8 cellular contexts compared by ENCODE assay signal in genomic region chr6:4135665-4136353, GRCh38. TPM values are rescaled to one million over a fixed set of nuclear protein-coding genes. Genes with fewer than 3 reads are reported as not detected.
DNase-seq lines count a peak whose midpoint lies in the region; ATAC-seq and TF ChIP-seq lines count a peak whose summit lies in the region.

No MANE protein-coding gene starts in this region.

- peak overlapping the region; percentile 99 for H3K4me2 ChIP-seq in PC-3 (ENCODE audit: low read length)

- peaks cover 6% of the 10 kb centered on the region for H3K9me3 Mint-ChIP-seq in activated T-cell treated with anti-CD3 and anti-CD28 coated beads, Interleukin-2, amount 50 U/mL, for 4 hours

- H3K36me3 Mint-ChIP-seq in activated T-cell treated with anti-CD3 and anti-CD28 coated beads, Interleukin-2, amount 50 U/mL, for 4 hours (ENCODE audit: insufficient read depth), result peaks cover 24% of the 10 kb centered on the region

- H3K9me3 ChIP-seq in PC-3 (ENCODE audit: low read length) (no peaks in the 10 kb centered on the region), esophagus (ENCODE audit: control insufficient read depth in 2 of 2, insufficient read depth in 1 of 2, low read depth in 1 of 2, low read length in 1 of 2) (no peaks in the 10 kb centered on the region), mucosa of stomach (ENCODE audit: control insufficient read depth, low read length) (no peaks in the 10 kb centered on the region)

- ATAC-seq in GM21619 (IDR thresholded peaks at IDR 0.05; ENCODE audit: unreplicated experiment) (peak; percentile 57), PC-3 (peak; percentile 76)
- peak; percentile 91 to 93 for ATAC-seq in activated T-cell treated with anti-CD3 and anti-CD28 coated beads, Interleukin-2, amount 50 U/mL, for 4 hours

- H3K36me3 ChIP-seq in PC-3 (ENCODE audit: low read depth, low read length), result peaks cover 12% of the 10 kb centered on the region
- no peaks in the 10 kb centered on the region for H3K36me3 ChIP-seq in esophagus (ENCODE audit: control insufficient read depth in 2 of 2, insufficient read depth in 2 of 2, low read length in 1 of 2)
- H3K36me3 ChIP-seq in mucosa of stomach (ENCODE audit: control insufficient read depth, insufficient read depth, low read length), result peaks cover 5% of the 10 kb centered on the region

- H3K27me3 ChIP-seq in PC-3 (ENCODE audit: low read length), result no peaks in the 10 kb centered on the region
- no peaks in the 10 kb centered on the region for H3K27me3 ChIP-seq in esophagus (ENCODE audit: control insufficient read depth in 1 of 2, insufficient read depth in 2 of 2, low read length in 2 of 2)
- no peaks in the 10 kb centered on the region for H3K27me3 ChIP-seq in mucosa of stomach (ENCODE audit: control insufficient read depth, insufficient read depth, low read length)

- H3F3A ChIP-seq in PC-3 (ENCODE audit: low read length, unreplicated experiment), result no peaks in the 10 kb centered on the region

- H3K4me1 Mint-ChIP-seq in activated T-cell treated with anti-CD3 and anti-CD28 coated beads, Interleukin-2, amount 50 U/mL, for 4 hours (ENCODE audit: low read depth), result peaks cover 49% of the 10 kb centered on the region

- WGBS in esophagus, 2 donors, result 0 to 1% methylated on average over 39 to 64 of the region's 64 CpGs

- peak overlapping the region; percentile 56 for H3K4me3 ChIP-seq in Jurkat, Clone E6-1 (ENCODE audit: low read length)
- H3K4me3 ChIP-seq in PC-3 (ENCODE audit: low read length), result peak overlapping the region; percentile 93
- peak overlapping the region; percentile 72 to 73 for H3K4me3 ChIP-seq in esophagus (ENCODE audit: low read depth in 1 of 2, low read length in 2 of 2)
- peak overlapping the region; percentile 47 for H3K4me3 ChIP-seq in mucosa of stomach (ENCODE audit: low read length)

- H2AFZ ChIP-seq in PC-3 (ENCODE audit: low read length), result peak overlapping the region; percentile 94

- TF ChIP-seq CTCF in PC-3 (conservative IDR thresholded peaks at IDR 0.05; ENCODE audit: low read depth, low read length), result no peak

- H3K9ac ChIP-seq in PC-3 (ENCODE audit: low read length), result peak overlapping the region; percentile 82
- peak overlapping the region; percentile 56 for H3K9ac ChIP-seq in mucosa of stomach (ENCODE audit: low read length)

- no peaks in the 10 kb centered on the region for H3K27me3 Mint-ChIP-seq in activated T-cell treated with anti-CD3 and anti-CD28 coated beads, Interleukin-2, amount 50 U/mL, for 4 hours (ENCODE audit: low read depth)

- H3K27ac ChIP-seq in PC-3 (ENCODE audit: low read length) (peak overlapping the region; percentile 51), esophagus (ENCODE audit: low read depth in 2 of 2, low read length in 1 of 2) (peak overlapping the region; percentile 83 to 96)

- POLR2A ChIA-PET in PC-3 (lab: Charles Lee; ENCODE audit: unreplicated experiment), result interaction anchor here (0.7 to 1.6 kb wide), 5 partner anchors 9 to 351 kb away, joined by 3 to 37 read pairs (median 17); a partner anchor contains a TSS

- intact Hi-C loops in PC-3 (cut with micrococcal nuclease), result loop anchor here (1.0 to 2.0 kb wide), 2 partner anchors 21 to 77 kb away; no protein-coding TSS in a partner anchor

- H3K9me2 ChIP-seq in PC-3 (replicated peaks; ENCODE audit: low read length), result no peaks in the 10 kb centered on the region

- H3K4me1 ChIP-seq in PC-3 (ENCODE audit: insufficient read depth, low read length) (peaks cover 22% of the 10 kb centered on the region), esophagus (ENCODE audit: control insufficient read depth in 2 of 2, insufficient read depth in 2 of 2, low read length in 1 of 2) (peaks cover 0 to 2% of the 10 kb centered on the region in 2 donors), mucosa of stomach (ENCODE audit: control insufficient read depth, insufficient read depth, low read length) (peaks cover 17% of the 10 kb centered on the region)

- no TSS peak for BruUV-seq in PC-3 (replicated peaks; lab: Mats Ljungman, UMichigan)

- H3K79me2 ChIP-seq in PC-3 (ENCODE audit: low read length), result peaks cover 43% of the 10 kb centered on the region

- H4K20me1 ChIP-seq in PC-3 (ENCODE audit: low read length), result no peaks in the 10 kb centered on the region

- peak overlapping the region; percentile 83 for H3K4me3 Mint-ChIP-seq in activated T-cell treated with anti-CD3 and anti-CD28 coated beads, Interleukin-2, amount 50 U/mL, for 4 hours

- DNase-seq in DMS153 (lab: John Stamatoyannopoulos, UW), result peak; percentile 48
- DNase-seq in Jurkat, Clone E6-1 (ENCODE audit: low read depth, low spot score), result peak; percentile 83
- peak; percentile 88 for DNase-seq in PC-3
- peak; percentile 97 for DNase-seq in activated T-cell treated with anti-CD3 and anti-CD28 coated beads, Interleukin-2, amount 50 U/mL, for 4 hours
- peak; percentile 88 to 94 for DNase-seq in stimulated activated CD8-positive, alpha-beta memory T cell treated with anti-CD3 and anti-CD28 coated beads, Interleukin-4, amount 100 ng/mL, for 4 hours (ENCODE audit: low read depth in 2 of 2, low spot score in 1 of 2)

- CTCF ChIA-PET in PC-3 (lab: Charles Lee), result interaction anchor here (0.7 to 1.5 kb wide), 4 partner anchors 10 to 81 kb away, joined by 4 to 5 read pairs (median 4); no protein-coding TSS in a partner anchor

RNA-seq across cellular contexts. Expression of gene ECI2, which starts 0.4 kb away (rescaled TPM):
- polyA plus RNA-seq in Jurkat, Clone E6-1 (2012; ENCODE audit: insufficient read depth, insufficient read length), result 224 TPM
- total RNA-seq in PC-3 (2014; rRNA removed), result 66.2 and 143 TPM in 2 replicates
- total RNA-seq in activated T-cell treated with anti-CD3 and anti-CD28 coated beads, Interleukin-2, amount 50 U/mL, for 4 hours, result 10 to 100 TPM; 12.5 to 14.2 (median 13.2) TPM
- polyA plus RNA-seq in esophagus, result 10 to 100 TPM in 1 of 2 donors, 1 to 10 TPM in 1; 7.1 to 19.5 TPM

RNA-seq across cellular contexts. Expression of gene FAM217A, which starts 56.9 kb away (rescaled TPM):
- not detected for polyA plus RNA-seq in Jurkat, Clone E6-1 (2012; ENCODE audit: insufficient read depth, insufficient read length)
- not detected in 2 replicates for total RNA-seq in PC-3 (2014; rRNA removed)
- total RNA-seq in activated T-cell treated with anti-CD3 and anti-CD28 coated beads, Interleukin-2, amount 50 U/mL, for 4 hours, result not detected
- not detected for polyA plus RNA-seq in esophagus

Comparison
In these comparisons a context has a peak if more than half of its experiments do, and no peak if none do; other contexts are left out.
1. Peak in every context shown above with its lines: DNase-seq, ATAC-seq, H3K4me3 ChIP-seq and H3K27ac ChIP-seq.